In genomic region chr5:56306433-56307150, GRCh38 we compare ENCODE assay signal across 9 cellular contexts.
"Had no signal": no experiment of that assay in that cellular context is flagged by ENCODE, and none has a peak within 500 bp of the region (broad histone marks: within the 10 kb centered on the region; RNA-seq: fewer than 3 reads in every experiment).

No MANE protein-coding gene starts in this region.

- H3K27me3 ChIP-seq: foreskin keratinocyte, neutrophil, right atrium auricular region, transverse colon had no signal

- H3K9me3 ChIP-seq: neutrophil had no signal

- H3K4me1 ChIP-seq: foreskin keratinocyte, transverse colon had no signal

- H3K36me3 ChIP-seq: neutrophil, right atrium auricular region, transverse colon had no signal

- H3K27ac ChIP-seq: foreskin keratinocyte, neutrophil, right atrium auricular region, transverse colon had no signal

- H3K4me3 ChIP-seq: right atrium auricular region, transverse colon had no signal

- DNase-seq: activated CD4-positive, alpha-beta T cell treated with anti-CD3 and anti-CD28 coated beads for 48 hours; activated CD8-positive, alpha-beta memory T cell treated with anti-CD3 and anti-CD28 coated beads, Interleukin-2, amount 50 U/mL, for 48 hours; activated CD8-positive, alpha-beta T cell treated with anti-CD3 and anti-CD28 coated beads, Interleukin-2, amount 10 ng/mL, durations not matched to agents 7 days and 5 days; foreskin keratinocyte; left cardiac atrium; naive thymus-derived CD4-positive, alpha-beta T cell; transverse colon had no signal
